In genomic region chr4:149823770-149824221, GRCh38 we compare ENCODE assay signal across 13 cellular contexts. TPM values are rescaled to one million over a fixed set of nuclear protein-coding genes. Genes with fewer than 3 reads are reported as not detected.
A peak's percentile ranks its signal among the peaks of the same experiment; 100 is the strongest.
DNase-seq lines count a peak whose midpoint lies in the region; ATAC-seq, FAIRE-seq and TF ChIP-seq lines count a peak whose summit lies in the region.
"Had no signal": no experiment of that assay in that cellular context is flagged by ENCODE, and none has a peak within 500 bp of the region (broad histone marks: within the 10 kb centered on the region; RNA-seq: fewer than 3 reads in every experiment).

No MANE protein-coding gene starts in this region.

- H3K27me3 ChIP-seq in tibial artery (no peaks in the 10 kb centered on the region), small intestine (ENCODE audit: control insufficient read depth in 2 of 2, insufficient read depth in 2 of 2, low read length in 2 of 2) (no peaks in the 10 kb centered on the region)
- H3K27me3 ChIP-seq: BE2C, heart left ventricle had no signal

- DNase-seq in NCI-H82 (lab: John Stamatoyannopoulos, UW) (peak; percentile 11), NCI-H82 treated with DMSO at 0.1 percent for 48 hours (lab: John Stamatoyannopoulos, UW; ENCODE audit: unreplicated experiment) (no peak), foreskin fibroblast (peak; percentile 70 to 80), tibial artery (no peak), small intestine (no peak)
- no peak for DNase-seq in NK-92 treated with Interleukin-12 subunit alpha and Interleukin-12 subunit beta, amount 100 ng/mL, for 24 hours (lab: John Stamatoyannopoulos, UW)
- DNase-seq: activated CD4-positive, alpha-beta T cell treated with anti-CD3 and anti-CD28 coated beads, Interleukin-2, amount 50 U/mL, for 4 hours; BE2C; heart left ventricle; stimulated activated naive CD8-positive, alpha-beta T cell treated with anti-CD3 and anti-CD28 coated beads, Interleukin-15, Interleukin-2, amounts not matched to agents 100 U/mL and 50 U/mL, for 24 hours had no signal

- 64 to 76% (median 76%) methylated on average over 4 of the region's 4 CpGs for WGBS in small intestine, 3 donors

- no peaks in the 10 kb centered on the region for H3K36me3 ChIP-seq in tibial artery
- H3K36me3 ChIP-seq in small intestine (ENCODE audit: control insufficient read depth in 2 of 2, insufficient read depth in 2 of 2, low read length in 2 of 2): no peaks in the 10 kb centered on the region
- H3K36me3 ChIP-seq: BE2C, heart left ventricle had no signal

- H3K4me1 ChIP-seq in tibial artery (peaks cover 0 to 15% (median 4%) of the 10 kb centered on the region in 4 donors), small intestine (ENCODE audit: control insufficient read depth in 2 of 2, insufficient read depth in 1 of 2, low read depth in 1 of 2, low read length in 1 of 2) (no peaks in the 10 kb centered on the region)
- H3K4me1 ChIP-seq: BE2C, heart left ventricle had no signal

- TF ChIP-seq CTCF in foreskin fibroblast (IDR thresholded peaks at IDR 0.05; ENCODE audit: low read depth, low read length) (no peak), tibial artery (IDR thresholded peaks at IDR 0.05) (no peak)

- ATAC-seq in SK-N-SH treated with all-trans-retinoic acid at 6 μM for 48 hours (peak; percentile 40; the same call in 1 of the 3 replicates), GM18870 (IDR thresholded peaks at IDR 0.05; ENCODE audit: unreplicated experiment) (no peak)
- ATAC-seq: GM12878; heart left ventricle; stimulated activated naive CD8-positive, alpha-beta T cell treated with anti-CD3 and anti-CD28 coated beads, Interleukin-15, Interleukin-2, amounts not matched to agents 100 U/mL and 50 U/mL, for 24 hours had no signal

- H3K9me3 ChIP-seq in tibial artery: no peaks in the 10 kb centered on the region
- no peaks in the 10 kb centered on the region for H3K9me3 ChIP-seq in small intestine (ENCODE audit: control insufficient read depth, low read depth)
- H3K9me3 ChIP-seq: BE2C, heart left ventricle had no signal

- H3K27ac ChIP-seq in tibial artery (peak overlapping the region in 1 of 2 donors; percentile 31), small intestine (ENCODE audit: low read depth in 1 of 2, low read length in 1 of 2) (no peak overlapping the region)
- H3K27ac ChIP-seq: heart left ventricle had no signal

- no peak for FAIRE-seq in small intestine (lab: Jason Lieb, UNC)
- FAIRE-seq: GM12878 had no signal

- intact Hi-C loops in tibial artery (cut with DNase I; ENCODE audit: low total_unique reads): no loop called here

- H3K4me3 ChIP-seq in foreskin fibroblast (ENCODE audit: low read depth in 1 of 2, low read length in 2 of 2) (no peak overlapping the region), tibial artery (peak overlapping the region; percentile 3 to 22), small intestine (ENCODE audit: low read depth in 1 of 2, low read length in 2 of 2) (no peak overlapping the region)
- H3K4me3 ChIP-seq: GM12878, heart left ventricle had no signal

TF ChIP-seq in SK-N-SH treated with all-trans-retinoic acid at 6 μM for 48 hours, 23 proteins besides CTCF, POLR2A, EP300 and RAD21:
- no peak for TF ChIP-seq CREB5 (CRISPR knock-in tag; IDR thresholded peaks at IDR 0.05; ENCODE audit: low read depth)
- TF ChIP-seq TOX (CRISPR knock-in tag; IDR thresholded peaks at IDR 0.05; ENCODE audit: borderline replicate concordance): peak; percentile 11; the same call in 1 of the 2 replicates
- TF ChIP-seq ZC3H10 (CRISPR knock-in tag; IDR thresholded peaks at IDR 0.05): no peak

RNA-seq across cellular contexts. Expression of gene IQCM, which starts 8.2 kb away (rescaled TPM):
- not detected for polyA plus RNA-seq in small intestine
- polyA plus RNA-seq: GM12878, heart left ventricle had no signal

Comparison
In these comparisons a context has a peak if more than half of its experiments do, and no peak if none do; other contexts are left out.
1. DNase-seq: peak in NCI-H82 (single experiment) and foreskin fibroblast (2 of 2); none in NCI-H82 treated with DMSO at 0.1 percent for 48 hours (single experiment), tibial artery (0 of 2), NK-92 treated with Interleukin-12 subunit alpha and Interleukin-12 subunit beta, amount 100 ng/mL, for 24 hours (single experiment) and small intestine (single experiment).
2. H3K4me3 ChIP-seq: peak in tibial artery (2 of 2); none in foreskin fibroblast (0 of 2) and small intestine (0 of 2).